Comparison of ENCODE assay signal across 23 cellular contexts in genomic region chr3:156360116-156360515, GRCh38.
A peak's percentile ranks its signal among the peaks of the same experiment; 100 is the strongest.
DNase-seq lines count a peak whose midpoint lies in the region; ATAC-seq and FAIRE-seq lines count a peak whose summit lies in the region.
"Had no signal": no experiment of that assay in that cellular context is flagged by ENCODE, and none has a peak within 500 bp of the region (broad histone marks: within the 10 kb centered on the region; RNA-seq: fewer than 3 reads in every experiment).

No MANE protein-coding gene starts in this region.

- no peak overlapping the region for H3K27ac ChIP-seq in BLaER1 treated with 17β-estradiol and CSF1 and Interleukin-3, amounts not matched to agents 10 nM and 100 nM
- H3K27ac ChIP-seq: A549, C4-2B had no signal

- H3K4me1 Mint-ChIP-seq in activated naive CD8-positive, alpha-beta T cell treated with anti-CD3 and anti-CD28 coated beads, Interleukin-2, amount 50 U/mL, for 24 hours: no peaks in the 10 kb centered on the region
- H3K4me1 Mint-ChIP-seq: CD4-positive, CD25-positive, alpha-beta regulatory T cell had no signal

- no peaks in the 10 kb centered on the region for H3K9me3 Mint-ChIP-seq in activated naive CD8-positive, alpha-beta T cell treated with anti-CD3 and anti-CD28 coated beads, Interleukin-2, amount 50 U/mL, for 24 hours
- H3K9me3 Mint-ChIP-seq: CD4-positive, CD25-positive, alpha-beta regulatory T cell; CD8-positive, alpha-beta T cell; HFFc6 had no signal

- H3K4me3 ChIP-seq in BLaER1 treated with 17β-estradiol and CSF1 and Interleukin-3, amounts not matched to agents 10 nM and 100 nM: no peak overlapping the region
- H3K4me3 ChIP-seq: A549, HAP-1 had no signal

- H3K9me3 ChIP-seq in BLaER1 treated with 17β-estradiol and CSF1 and Interleukin-3, amounts not matched to agents 10 nM and 100 nM (replicated peaks in 1 of 11): no peaks in the 10 kb centered on the region
- H3K9me3 ChIP-seq: A549, BE2C, Caco-2, HAP-1 had no signal

- no peak for ATAC-seq in GM21737 (IDR thresholded peaks at IDR 0.05; ENCODE audit: unreplicated experiment)
- no peak for ATAC-seq in activated naive CD8-positive, alpha-beta T cell treated with anti-CD3 and anti-CD28 coated beads, Interleukin-2, amount 50 U/mL, for 24 hours
- ATAC-seq: CD8-positive, alpha-beta T cell had no signal

- no peaks in the 10 kb centered on the region for H3K36me3 ChIP-seq in BLaER1 treated with 17β-estradiol and CSF1 and Interleukin-3, amounts not matched to agents 10 nM and 100 nM
- H3K36me3 ChIP-seq: BE2C, HAP-1 had no signal

- no peak overlapping the region for H3K27ac Mint-ChIP-seq in activated naive CD8-positive, alpha-beta T cell treated with anti-CD3 and anti-CD28 coated beads, Interleukin-2, amount 50 U/mL, for 24 hours
- H3K27ac Mint-ChIP-seq: CD4-positive, CD25-positive, alpha-beta regulatory T cell; CD8-positive, alpha-beta T cell; HFFc6 had no signal

- DNase-seq in RCC 7860 (ENCODE audit: low spot score) (peak; percentile 63), amniotic epithelial cell (ENCODE audit: low read depth) (peak; percentile 8), MV-4-11 (lab: John Stamatoyannopoulos, UW) (no peak)
- DNase-seq in activated naive CD8-positive, alpha-beta T cell treated with anti-CD3 and anti-CD28 coated beads, Interleukin-2, amount 50 U/mL, for 24 hours: no peak
- DNase-seq: 8988T; ACHN; AML-193; BE2C; Caco-2; CD4-positive, CD25-positive, alpha-beta regulatory T cell; CD8-positive, alpha-beta T cell; DMS153; DND-41; GOT3; HFFc6 had no signal

- H3K4me1 ChIP-seq in BLaER1 treated with 17β-estradiol and CSF1 and Interleukin-3, amounts not matched to agents 10 nM and 100 nM: peaks cover 0 to 11% (median 9%) of the 10 kb centered on the region in 10 experiments; a peak in 15 of 20 replicates
- H3K4me1 ChIP-seq: A549, Caco-2, HAP-1 had no signal

- no peaks in the 10 kb centered on the region for H4K20me1 ChIP-seq in BLaER1 treated with 17β-estradiol and CSF1 and Interleukin-3, amounts not matched to agents 10 nM and 100 nM

- H3K4me3 Mint-ChIP-seq in activated naive CD8-positive, alpha-beta T cell treated with anti-CD3 and anti-CD28 coated beads, Interleukin-2, amount 50 U/mL, for 24 hours: no peak overlapping the region
- H3K4me3 Mint-ChIP-seq: CD4-positive, CD25-positive, alpha-beta regulatory T cell; CD8-positive, alpha-beta T cell; HFFc6 had no signal

- H3K27me3 Mint-ChIP-seq in activated naive CD8-positive, alpha-beta T cell treated with anti-CD3 and anti-CD28 coated beads, Interleukin-2, amount 50 U/mL, for 24 hours: peaks cover 14% of the 10 kb centered on the region

- no peaks in the 10 kb centered on the region for H3K36me3 Mint-ChIP-seq in activated naive CD8-positive, alpha-beta T cell treated with anti-CD3 and anti-CD28 coated beads, Interleukin-2, amount 50 U/mL, for 24 hours (ENCODE audit: low read depth)
- H3K36me3 Mint-ChIP-seq: CD4-positive, CD25-positive, alpha-beta regulatory T cell; CD8-positive, alpha-beta T cell had no signal

- peak overlapping the region in 6 of 11 experiments; percentile 19 to 60 (median 41); a peak in 8 of 22 replicates for H3K4me2 ChIP-seq in BLaER1 treated with 17β-estradiol and CSF1 and Interleukin-3, amounts not matched to agents 10 nM and 100 nM
- H3K4me2 ChIP-seq: A549 had no signal

- no peak overlapping the region for H3K9ac ChIP-seq in BLaER1 treated with 17β-estradiol and CSF1 and Interleukin-3, amounts not matched to agents 10 nM and 100 nM

- no peaks in the 10 kb centered on the region for H3K27me3 ChIP-seq in BLaER1 treated with 17β-estradiol and CSF1 and Interleukin-3, amounts not matched to agents 10 nM and 100 nM
- H3K27me3 ChIP-seq: BE2C had no signal

- FAIRE-seq in RCC 7860 (lab: Jason Lieb, UNC): peak; percentile 26
- FAIRE-seq: A549, G401.6, GM12892, GM19239 had no signal

Comparison
In these comparisons a context has a peak if more than half of its experiments do, and no peak if none do; other contexts are left out.
1. DNase-seq: peak in RCC 7860 (single experiment) and amniotic epithelial cell (single experiment); none in MV-4-11 (single experiment) and activated naive CD8-positive, alpha-beta T cell treated with anti-CD3 and anti-CD28 coated beads, Interleukin-2, amount 50 U/mL, for 24 hours (single experiment).